Comparison of ENCODE assay signal across 8 cellular contexts in the genomic region with DNA sequence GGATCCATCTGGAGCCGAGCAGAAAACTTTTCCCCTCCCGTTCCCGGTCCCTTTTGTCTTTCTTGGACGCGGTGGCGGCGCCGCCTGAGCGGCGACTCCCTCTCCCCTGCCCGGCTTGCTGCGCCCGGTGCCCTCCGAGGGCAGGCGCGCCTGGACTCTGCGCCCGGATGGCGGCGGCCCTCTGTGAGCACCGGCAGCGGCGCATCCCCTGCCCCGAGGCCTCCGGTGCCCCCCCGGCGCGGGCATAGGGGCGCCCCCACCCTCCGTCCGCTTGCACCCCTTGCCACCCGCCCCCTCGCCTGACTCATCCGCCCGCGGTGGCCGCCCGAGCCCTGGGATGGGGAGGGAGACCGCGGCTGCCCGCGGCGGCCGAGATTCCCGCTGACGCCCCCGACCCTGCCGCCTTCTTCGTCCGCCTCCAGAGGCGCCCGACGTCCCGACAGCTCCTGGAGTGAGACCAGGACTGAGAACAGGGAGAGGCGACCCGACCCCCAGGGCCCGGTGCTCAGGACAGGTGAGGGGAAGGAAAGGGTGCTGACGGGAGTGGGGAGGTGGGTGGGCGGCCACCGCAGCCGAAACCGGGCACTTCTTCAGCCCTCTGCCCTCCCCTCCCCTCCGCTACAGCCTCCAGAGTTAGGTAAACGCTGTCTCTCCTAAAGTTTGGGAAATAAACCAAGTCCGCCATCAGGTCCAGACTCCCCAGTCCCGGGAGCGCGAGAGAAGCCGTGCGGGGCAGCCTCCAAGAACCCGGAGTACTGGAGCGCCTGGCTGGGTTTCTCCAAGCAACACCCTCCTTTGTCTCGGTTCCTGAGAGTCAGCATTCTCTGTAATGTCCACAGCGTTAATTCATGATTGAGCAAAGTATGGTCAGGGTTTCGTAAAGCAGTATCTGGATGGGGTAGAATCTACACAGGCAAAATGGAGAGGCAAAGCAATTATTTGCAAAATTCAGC. TPM values are rescaled to one million over a fixed set of nuclear protein-coding genes. Genes with fewer than 3 reads are reported as not detected.
DNase-seq lines count a peak whose midpoint lies in the region; ATAC-seq and TF ChIP-seq lines count a peak whose summit lies in the region.

A gene (plus strand): TSS at position 7 of the 953 bp plus-strand sequence. CDS start 74,406 bp downstream, outside the sequence.

- H3K27me3 ChIP-seq in HUES48 (ENCODE audit: control insufficient read depth, insufficient read depth, low read length), result no peaks in the 10 kb centered on the region
- H3K27me3 ChIP-seq in esophagus squamous epithelium, result peaks cover 0 to 81% (median 2%) of the 10 kb centered on the region in 4 donors
- peaks cover 18 to 24% of the 10 kb centered on the region in 2 donors for H3K27me3 ChIP-seq in muscle layer of colon (ENCODE audit: control insufficient read depth in 1 of 2, insufficient read depth in 2 of 2, low read length in 2 of 2)
- peaks cover 21% of the 10 kb centered on the region for H3K27me3 ChIP-seq in suprapubic skin

- TF ChIP-seq POLR2A in esophagus squamous epithelium (IDR thresholded peaks at IDR 0.05) (no peak), suprapubic skin (IDR thresholded peaks at IDR 0.05) (no peak)

- TF ChIP-seq CTCF in esophagus squamous epithelium (IDR thresholded peaks at IDR 0.05) (no peak), suprapubic skin (IDR thresholded peaks at IDR 0.05) (no peak)

- H3K27ac ChIP-seq in HUES48 (ENCODE audit: low read depth, low read length), result peak within 1 kb of the TSS; percentile 73
- H3K27ac ChIP-seq in esophagus squamous epithelium, result peak within 1 kb of the TSS; percentile 3 to 74 (median 30)
- no peak within 1 kb of the TSS for H3K27ac ChIP-seq in muscle layer of colon (ENCODE audit: low read depth, low read length)
- peak within 1 kb of the TSS; percentile 71 for H3K27ac ChIP-seq in suprapubic skin

- H3K4me3 ChIP-seq in HUES48 (ENCODE audit: low read depth, low read length) (peak within 1 kb of the TSS; percentile 85), esophagus squamous epithelium (peak within 1 kb of the TSS; percentile 42 to 68 (median 60)), muscle layer of colon (ENCODE audit: low read depth in 1 of 2, low read length in 2 of 2) (peak within 1 kb of the TSS; percentile 51 to 75), suprapubic skin (peak within 1 kb of the TSS; percentile 80)

- TF ChIP-seq EP300 in suprapubic skin (IDR thresholded peaks at IDR 0.05), result no peak

- H3K36me3 ChIP-seq in HUES48 (ENCODE audit: control insufficient read depth, insufficient read depth, low read length) (no peaks in the 10 kb centered on the region), esophagus squamous epithelium (no peaks in the 10 kb centered on the region), muscle layer of colon (ENCODE audit: insufficient read depth, low read length) (no peaks in the 10 kb centered on the region), suprapubic skin (no peaks in the 10 kb centered on the region)

- intact Hi-C loops in esophagus squamous epithelium (cut with DNase I), result no loop called here

- WGBS in esophagus squamous epithelium, 2 donors, result 1 to 5% methylated on average over 5 to 32 of the region's 75 CpGs
- under 1% methylated on average over 34 of the region's 75 CpGs for WGBS in suprapubic skin

- no peaks in the 10 kb centered on the region for H3K9me3 ChIP-seq in HUES48 (ENCODE audit: control insufficient read depth, insufficient read depth, low read length)
- no peaks in the 10 kb centered on the region for H3K9me3 ChIP-seq in esophagus squamous epithelium
- no peaks in the 10 kb centered on the region for H3K9me3 ChIP-seq in muscle layer of colon (ENCODE audit: low read length)
- no peaks in the 10 kb centered on the region for H3K9me3 ChIP-seq in suprapubic skin

- H3K4me1 ChIP-seq in HUES48 (ENCODE audit: control insufficient read depth, insufficient read depth, low read length) (peaks cover 34% of the 10 kb centered on the region), esophagus squamous epithelium (peaks cover 7 to 30% (median 8%) of the 10 kb centered on the region in 3 donors), muscle layer of colon (ENCODE audit: insufficient read depth, low read length) (peaks cover 6% of the 10 kb centered on the region), suprapubic skin (peaks cover 27% of the 10 kb centered on the region)

- H3K9ac ChIP-seq in HUES48 (ENCODE audit: low read depth, low read length), result peak within 1 kb of the TSS; percentile 80
- no peak within 1 kb of the TSS for H3K9ac ChIP-seq in muscle layer of colon (ENCODE audit: low read length)

- ATAC-seq in GM18907 (IDR thresholded peaks at IDR 0.05; ENCODE audit: unreplicated experiment), result peak; percentile 20
- ATAC-seq in HG03175 (IDR thresholded peaks at IDR 0.05; ENCODE audit: unreplicated experiment), result no peak

- peak; percentile 45 for DNase-seq in activated CD8-positive, alpha-beta memory T cell treated with anti-CD3 and anti-CD28 coated beads, Interleukin-2, amount 50 U/mL, for 4 hours
- DNase-seq in esophagus squamous epithelium (lab: John Stamatoyannopoulos, UW), result no peak
- DNase-seq in suprapubic skin (ENCODE audit: low spot score in 2 of 2), result peak; percentile 74 to 82
- DNase-seq in NK-92 (lab: John Stamatoyannopoulos, UW; ENCODE audit: unreplicated experiment), result no peak

RNA-seq across cellular contexts. Expression of the gene that starts here (rescaled TPM):
- total RNA-seq in esophagus squamous epithelium (1 to 10 TPM in 1 of 4 donors, under 1 TPM in 2, not detected in 1; 0.31 to 1.9 (median 0.62) TPM), suprapubic skin (1 to 10 TPM in 2 of 4 donors, under 1 TPM in 2; 0.76 to 1.2 (median 0.93) TPM)

Comparison
In these comparisons a context has a peak if more than half of its experiments do, and no peak if none do; other contexts are left out.
1. DNase-seq: peak in activated CD8-positive, alpha-beta memory T cell treated with anti-CD3 and anti-CD28 coated beads, Interleukin-2, amount 50 U/mL, for 4 hours (single experiment) and suprapubic skin (2 of 2); none in esophagus squamous epithelium (single experiment) and NK-92 (single experiment).
2. Peak in every context shown above with its lines, with median percentiles within 50 percentile points of each other: H3K4me3 ChIP-seq.